In the genomic region with DNA sequence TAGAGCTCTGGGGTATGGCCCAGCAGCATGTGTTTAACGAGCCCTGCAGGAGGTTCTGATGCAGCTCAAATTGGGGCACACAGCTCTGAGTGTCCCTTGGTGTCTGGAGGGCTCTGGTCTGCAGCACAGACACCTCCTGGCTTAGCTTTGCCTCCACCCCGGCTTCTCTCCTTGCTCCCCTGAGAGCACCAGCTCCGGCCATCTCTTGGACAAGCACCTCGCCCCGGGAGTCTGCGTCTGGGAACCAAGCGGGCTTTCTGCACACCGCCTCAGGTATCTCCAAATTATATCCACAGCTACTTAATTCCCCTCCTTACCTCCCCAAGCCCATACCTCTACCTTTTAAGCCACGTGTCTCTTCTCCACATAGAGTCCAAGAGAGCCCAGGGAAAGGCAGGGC, we compare ENCODE assay signal across 23 cellular contexts.
A peak's percentile ranks its signal among the peaks of the same experiment; 100 is the strongest.
DNase-seq lines count a peak whose midpoint lies in the region; ATAC-seq and TF ChIP-seq lines count a peak whose summit lies in the region.
"Had no signal": no experiment of that assay in that cellular context is flagged by ENCODE, and none has a peak within 500 bp of the region (broad histone marks: within the 10 kb centered on the region; RNA-seq: fewer than 3 reads in every experiment).

No MANE protein-coding gene starts in this region.

- no peak overlapping the region for H3K4me3 Mint-ChIP-seq in osteocyte (ENCODE audit: unreplicated experiment)
- H3K4me3 Mint-ChIP-seq: CD14-positive monocyte; CD8-positive, alpha-beta memory T cell had no signal

- H3K4me1 ChIP-seq in esophagus muscularis mucosa = no peaks in the 10 kb centered on the region
- H3K4me1 ChIP-seq: HAP-1 had no signal

- no peak overlapping the region for H3K4me3 ChIP-seq in esophagus muscularis mucosa
- H3K4me3 ChIP-seq: GM12878, HAP-1 had no signal

- H3K9me3 ChIP-seq in KOPT-K1 (ENCODE audit: insufficient read depth, low read length, poor library complexity, severe bottlenecking) (no peaks in the 10 kb centered on the region), esophagus muscularis mucosa (no peaks in the 10 kb centered on the region)
- H3K9me3 ChIP-seq: HAP-1 had no signal

- no peaks in the 10 kb centered on the region for H3K27me3 Mint-ChIP-seq in osteocyte (ENCODE audit: unreplicated experiment)

- intact Hi-C loops in esophagus muscularis mucosa (cut with DNase I) = no loop called here

- no peaks in the 10 kb centered on the region for H3K4me1 Mint-ChIP-seq in osteocyte (ENCODE audit: unreplicated experiment)
- H3K4me1 Mint-ChIP-seq: CD14-positive monocyte; CD8-positive, alpha-beta memory T cell had no signal

- TF ChIP-seq EP300 in esophagus muscularis mucosa (IDR thresholded peaks at IDR 0.05) = no peak

- H3K27ac Mint-ChIP-seq in osteocyte (ENCODE audit: unreplicated experiment) = no peak overlapping the region
- H3K27ac Mint-ChIP-seq: CD14-positive monocyte; CD8-positive, alpha-beta memory T cell had no signal

- no peaks in the 10 kb centered on the region for H3K36me3 Mint-ChIP-seq in osteocyte (ENCODE audit: unreplicated experiment)
- H3K36me3 Mint-ChIP-seq: CD14-positive monocyte; CD8-positive, alpha-beta memory T cell had no signal

- in situ Hi-C loops in GM13977 (cut with MboI; ENCODE audit: low pct_unique_long_range_greater_than_20kb, low sequenced_read_pairs, unreplicated experiment) = no loop called here

- ATAC-seq in GM21447 (IDR thresholded peaks at IDR 0.05; ENCODE audit: unreplicated experiment) = no peak
- ATAC-seq: GM12878 had no signal

- no peaks in the 10 kb centered on the region for H3K36me3 ChIP-seq in KOPT-K1 (ENCODE audit: insufficient read depth, low read length)
- H3K36me3 ChIP-seq in esophagus muscularis mucosa = no peaks in the 10 kb centered on the region
- H3K36me3 ChIP-seq: HAP-1 had no signal

- peaks cover 5% of the 10 kb centered on the region for H3K9me3 Mint-ChIP-seq in osteocyte (ENCODE audit: unreplicated experiment)

- H3K27ac ChIP-seq in KOPT-K1 (ENCODE audit: low read depth, low read length, poor library complexity, severe bottlenecking) = peak overlapping the region; percentile 31
- H3K27ac ChIP-seq in esophagus muscularis mucosa (replicated peaks in 1 of 4) = no peak overlapping the region

- peaks cover 0 to 8% (median 0%) of the 10 kb centered on the region in 4 donors for H3K27me3 ChIP-seq in esophagus muscularis mucosa

- TF ChIP-seq CTCF in GM13977 (IDR thresholded peaks at IDR 0.05; ENCODE audit: extremely low read depth, insufficient read depth, missing control alignments) (no peak), esophagus muscularis mucosa (IDR thresholded peaks at IDR 0.05) (no peak), osteocyte (IDR thresholded peaks at IDR 0.05) (no peak)

- DNase-seq in GM13977 (ENCODE audit: low spot score) = peak; percentile 4
- DNase-seq in esophagus muscularis mucosa (ENCODE audit: extremely low spot score) = peak; percentile 91
- peak; percentile 76 for DNase-seq in osteocyte (ENCODE audit: extremely low spot score, unreplicated experiment)
- DNase-seq in NCI-H82 (lab: John Stamatoyannopoulos, UW) = no peak
- DNase-seq in activated T-cell treated with anti-CD3 and anti-CD28 coated beads, Interleukin-2, amount 50 U/mL, for 1 hour = no peak
- DNase-seq: CD8-positive, alpha-beta memory T cell; DMS 273 treated with DMSO at 0.1 percent for 48 hours; DMS79; EL; GDM1; IMR-90; KG1; MM.1S; NCI-H2029 treated with DMSO at 0.1 percent for 48 hours; NCI-H446 treated with DMSO at 0.1 percent for 48 hours; NCI-H526; SHP77 treated with DMSO at 0.1 percent for 48 hours; SW 1271 had no signal

- 73% methylated on average over 9 of the region's 9 CpGs for WGBS in esophagus muscularis mucosa

- no peak for TF ChIP-seq POLR2A in esophagus muscularis mucosa (IDR thresholded peaks at IDR 0.05; ENCODE audit: low read depth)

Comparison
In these comparisons a context has a peak if more than half of its experiments do, and no peak if none do; other contexts are left out.
1. DNase-seq: peak in GM13977 (single experiment), esophagus muscularis mucosa (single experiment) and osteocyte (single experiment); none in NCI-H82 (single experiment) and activated T-cell treated with anti-CD3 and anti-CD28 coated beads, Interleukin-2, amount 50 U/mL, for 1 hour (single experiment).